In genomic region chr7:139730746-139731612, GRCh38 we compare ENCODE assay signal across 8 cellular contexts. TPM values are rescaled to one million over a fixed set of nuclear protein-coding genes. Genes with fewer than 3 reads are reported as not detected.
DNase-seq lines count a peak whose midpoint lies in the region; ATAC-seq, FAIRE-seq and TF ChIP-seq lines count a peak whose summit lies in the region.

No MANE protein-coding gene starts in this region.

- no peak for TF ChIP-seq CTCF in GM13976 (IDR thresholded peaks at IDR 0.05; ENCODE audit: borderline replicate concordance, control extremely low read depth, extremely low read depth, insufficient read depth, missing control alignments)

- H3K27me3 ChIP-seq in small intestine (ENCODE audit: control insufficient read depth in 2 of 2, insufficient read depth in 2 of 2, low read length in 2 of 2), result no peaks in the 10 kb centered on the region

- ATAC-seq in GM19035 (IDR thresholded peaks at IDR 0.05; ENCODE audit: unreplicated experiment) (peak; percentile 88), HG03066 (IDR thresholded peaks at IDR 0.05; ENCODE audit: low read depth, unreplicated experiment) (peak; percentile 65)

- no peaks in the 10 kb centered on the region for H3K36me3 ChIP-seq in small intestine (ENCODE audit: control insufficient read depth in 2 of 2, insufficient read depth in 2 of 2, low read length in 2 of 2)

- H3K4me1 ChIP-seq in small intestine (ENCODE audit: control insufficient read depth in 2 of 2, insufficient read depth in 1 of 2, low read depth in 1 of 2, low read length in 1 of 2), result peaks cover 8 to 26% of the 10 kb centered on the region in 2 donors

- in situ Hi-C loops in GM13976 (cut with MboI; ENCODE audit: low sequenced_read_pairs, unreplicated experiment), result no loop called here

- 64 to 73% (median 73%) methylated on average over 15 of the region's 15 CpGs for WGBS in small intestine, 3 donors

- peak overlapping the region; percentile 41 to 52 for H3K27ac ChIP-seq in small intestine (ENCODE audit: low read depth in 1 of 2, low read length in 1 of 2)

- H3K9me3 ChIP-seq in small intestine (ENCODE audit: control insufficient read depth, low read depth), result no peaks in the 10 kb centered on the region

- FAIRE-seq in small intestine (lab: Jason Lieb, UNC), result no peak

- H3K4me3 ChIP-seq in small intestine (ENCODE audit: low read depth in 1 of 2, low read length in 2 of 2), result no peak overlapping the region

- DNase-seq in SKM-1 (lab: John Stamatoyannopoulos, UW; ENCODE audit: unreplicated experiment) (peak; percentile 56), fibroblast of peridontal ligament (ENCODE audit: extremely low read depth) (peak; percentile 76), small intestine (no peak), NCI-H2227 (lab: John Stamatoyannopoulos, UW; ENCODE audit: unreplicated experiment) (no peak), GM13976 (ENCODE audit: low spot score) (no peak)
- no peak for DNase-seq in activated effector memory CD4-positive, alpha-beta T cell treated with Interleukin-2 at 50 U/mL for 16 hours

RNA-seq across cellular contexts. Expression of gene HIPK2, which starts 46.8 kb away (rescaled TPM):
- polyA plus RNA-seq in small intestine, result 10 to 100 TPM in 1 of 3 donors, 1 to 10 TPM in 2; 3.2 to 10.1 (median 4.2) TPM

Comparison
In these comparisons a context has a peak if more than half of its experiments do, and no peak if none do; other contexts are left out.
1. DNase-seq: peak in SKM-1 (single experiment) and fibroblast of peridontal ligament (single experiment); none in small intestine (single experiment), NCI-H2227 (single experiment), activated effector memory CD4-positive, alpha-beta T cell treated with Interleukin-2 at 50 U/mL for 16 hours (single experiment) and GM13976 (single experiment).